In the genomic region with DNA sequence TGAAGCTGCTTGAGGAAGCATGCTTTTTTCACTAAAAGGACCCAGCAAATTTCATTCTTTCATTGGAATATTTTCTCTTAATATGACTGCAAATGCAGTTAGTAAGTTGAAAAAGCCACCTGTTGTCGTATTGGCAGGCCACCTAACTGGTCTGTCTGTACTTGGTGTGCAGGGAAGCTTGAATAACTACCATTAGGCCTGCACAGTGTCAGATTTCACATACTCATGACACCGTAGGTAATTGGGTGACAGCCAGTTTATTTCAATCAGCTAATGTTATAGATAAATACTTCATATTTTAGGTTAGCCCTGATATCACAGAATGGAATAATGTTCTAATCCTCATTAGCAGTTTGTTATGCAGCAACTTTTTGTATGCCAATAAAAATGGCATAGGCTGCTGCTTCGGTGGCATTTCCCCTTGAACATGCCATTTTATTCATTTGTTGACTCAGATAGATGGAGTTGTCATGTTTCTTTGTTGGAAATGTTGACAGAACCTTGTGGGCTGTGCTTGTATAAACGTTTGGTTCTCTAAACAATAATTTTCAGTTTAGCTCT, we compare ENCODE assay signal across 18 cellular contexts.
DNase-seq lines count a peak whose midpoint lies in the region; ATAC-seq and TF ChIP-seq lines count a peak whose summit lies in the region.
"Had no signal": no experiment of that assay in that cellular context is flagged by ENCODE, and none has a peak within 500 bp of the region (broad histone marks: within the 10 kb centered on the region; RNA-seq: fewer than 3 reads in every experiment).

No MANE protein-coding gene starts in this region.

- DNase-seq in Calu3 (peak; percentile 19), NCI-H1417 (lab: John Stamatoyannopoulos, UW) (peak; percentile 17 to 92 (median 76)), NCI-H2196 treated with DMSO at 0.1 percent for 48 hours (lab: John Stamatoyannopoulos, UW; ENCODE audit: unreplicated experiment) (peak; percentile 16), astrocyte of the hippocampus (ENCODE audit: low read depth, low spot score) (peak; percentile 8), left colon (no peak), hypothalamus (lab: John Stamatoyannopoulos, UW) (no peak)
- no peak for DNase-seq in stimulated activated CD4-positive, alpha-beta T cell treated with anti-CD3 and anti-CD28 coated beads, Interleukin-12 subunit alpha, Interleukin-12 subunit beta, amount 100 ng/mL, for 4 hours
- DNase-seq: activated CD4-positive, alpha-beta memory T cell treated with anti-CD3 and anti-CD28 coated beads for 36 hours; activated naive CD8-positive, alpha-beta T cell treated with anti-CD3 and anti-CD28 coated beads for 36 hours; activated T-cell treated with anti-CD3 and anti-CD28 coated beads, Interleukin-2, amount 50 U/mL, for 72 hours; CD8-positive, alpha-beta memory T cell; H9; NCI-H82; nephron progenitor cell; WERI-Rb-1 had no signal

- TF ChIP-seq CTCF in Calu3 (IDR thresholded peaks at IDR 0.05; ENCODE audit: unreplicated experiment) = no peak

- H3K36me3 Mint-ChIP-seq in Calu3 (ENCODE audit: insufficient read depth, unreplicated experiment) = no peaks in the 10 kb centered on the region
- H3K36me3 Mint-ChIP-seq: activated CD4-positive, alpha-beta memory T cell treated with anti-CD3 and anti-CD28 coated beads for 36 hours; activated naive CD8-positive, alpha-beta T cell treated with anti-CD3 and anti-CD28 coated beads for 36 hours had no signal

- no peak overlapping the region for H3K27ac Mint-ChIP-seq in Calu3 (ENCODE audit: unreplicated experiment)
- H3K27ac Mint-ChIP-seq: activated CD4-positive, alpha-beta memory T cell treated with anti-CD3 and anti-CD28 coated beads for 36 hours; activated naive CD8-positive, alpha-beta T cell treated with anti-CD3 and anti-CD28 coated beads for 36 hours; activated T-cell treated with anti-CD3 and anti-CD28 coated beads, Interleukin-2, amount 50 U/mL, for 72 hours; CD8-positive, alpha-beta memory T cell; dendritic cell treated with granulocyte-macrophage colony-stimulating factor and Interleukin-4, amounts not matched to agents 40 ng/mL and 50 ng/mL, for 4 days; H9; memory B cell; nephron progenitor cell had no signal

- H3K4me1 Mint-ChIP-seq in Calu3 (ENCODE audit: low read depth, unreplicated experiment) = peaks cover 23% of the 10 kb centered on the region
- H3K4me1 Mint-ChIP-seq: activated naive CD8-positive, alpha-beta T cell treated with anti-CD3 and anti-CD28 coated beads for 36 hours; CD8-positive, alpha-beta memory T cell; memory B cell; nephron progenitor cell had no signal

- H3K9me3 Mint-ChIP-seq in Calu3 (ENCODE audit: low read depth, unreplicated experiment) = no peaks in the 10 kb centered on the region
- H3K9me3 Mint-ChIP-seq: activated CD4-positive, alpha-beta memory T cell treated with anti-CD3 and anti-CD28 coated beads for 36 hours; activated naive CD8-positive, alpha-beta T cell treated with anti-CD3 and anti-CD28 coated beads for 36 hours; activated T-cell treated with anti-CD3 and anti-CD28 coated beads, Interleukin-2, amount 50 U/mL, for 72 hours; CD8-positive, alpha-beta memory T cell; dendritic cell treated with granulocyte-macrophage colony-stimulating factor and Interleukin-4, amounts not matched to agents 40 ng/mL and 50 ng/mL, for 4 days; H9; memory B cell; nephron progenitor cell had no signal

- H3K27me3 Mint-ChIP-seq in Calu3 (ENCODE audit: unreplicated experiment) = no peaks in the 10 kb centered on the region
- H3K27me3 Mint-ChIP-seq: activated CD4-positive, alpha-beta memory T cell treated with anti-CD3 and anti-CD28 coated beads for 36 hours; activated naive CD8-positive, alpha-beta T cell treated with anti-CD3 and anti-CD28 coated beads for 36 hours; CD8-positive, alpha-beta memory T cell; dendritic cell treated with granulocyte-macrophage colony-stimulating factor and Interleukin-4, amounts not matched to agents 40 ng/mL and 50 ng/mL, for 4 days; memory B cell had no signal

- intact Hi-C loops in Calu3 (cut with micrococcal nuclease; ENCODE audit: unreplicated experiment) = no loop called here
- intact Hi-C loops in left colon (cut with DNase I, micrococcal nuclease) = no loop called here

- CTCF ChIA-PET in Calu3 (lab: Charles Lee) = no interaction called here

- BruUV-seq in Calu3 (replicated peaks; lab: Mats Ljungman, UMichigan) = no TSS peak

- no peak overlapping the region for H3K4me3 Mint-ChIP-seq in Calu3 (ENCODE audit: low read depth, unreplicated experiment)
- H3K4me3 Mint-ChIP-seq: activated CD4-positive, alpha-beta memory T cell treated with anti-CD3 and anti-CD28 coated beads for 36 hours; activated naive CD8-positive, alpha-beta T cell treated with anti-CD3 and anti-CD28 coated beads for 36 hours; activated T-cell treated with anti-CD3 and anti-CD28 coated beads, Interleukin-2, amount 50 U/mL, for 72 hours; CD8-positive, alpha-beta memory T cell; dendritic cell treated with granulocyte-macrophage colony-stimulating factor and Interleukin-4, amounts not matched to agents 40 ng/mL and 50 ng/mL, for 4 days; H9; memory B cell; nephron progenitor cell had no signal

- ATAC-seq in HG03342 (IDR thresholded peaks at IDR 0.05; ENCODE audit: unreplicated experiment) (no peak), left colon (no peak)
- ATAC-seq: activated T-cell treated with anti-CD3 and anti-CD28 coated beads, Interleukin-2, amount 50 U/mL, for 72 hours had no signal

Comparison
In these comparisons a context has a peak if more than half of its experiments do, and no peak if none do; other contexts are left out.
1. DNase-seq: peak in Calu3 (single experiment), NCI-H1417 (3 of 3), NCI-H2196 treated with DMSO at 0.1 percent for 48 hours (single experiment) and astrocyte of the hippocampus (single experiment); none in stimulated activated CD4-positive, alpha-beta T cell treated with anti-CD3 and anti-CD28 coated beads, Interleukin-12 subunit alpha, Interleukin-12 subunit beta, amount 100 ng/mL, for 4 hours (single experiment), left colon (0 of 2) and hypothalamus (0 of 51).